2 cellular contexts compared by ENCODE assay signal in the genomic region with DNA sequence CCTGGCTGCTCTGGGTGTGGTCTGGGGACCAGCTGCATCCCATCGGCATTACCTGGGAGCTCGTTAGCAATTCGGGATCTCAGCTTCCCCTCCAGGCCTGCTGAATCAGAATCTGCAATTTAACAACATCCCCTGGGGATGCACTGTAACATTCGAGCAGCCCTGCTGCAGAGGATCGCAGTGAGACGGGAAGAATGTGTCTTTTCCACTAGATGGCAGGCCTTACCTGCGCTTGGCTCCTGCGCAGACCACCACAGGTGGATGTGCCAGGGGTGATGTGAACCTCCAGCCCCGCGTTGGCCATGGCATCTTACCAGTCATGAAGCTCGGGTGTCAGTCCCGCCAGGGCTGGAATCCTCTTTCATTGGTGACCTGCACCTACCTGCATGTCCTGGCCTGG.
A peak's percentile ranks its signal among the peaks of the same experiment; 100 is the strongest.
TF ChIP-seq lines count a peak whose summit lies in the region.

No MANE protein-coding gene starts in this region.

TF ChIP-seq in WTC11, 78 proteins besides CTCF, POLR2A, EP300 and RAD21 (continued from another document):
- TF ChIP-seq ARID4B (CRISPR knock-in tag; IDR thresholded peaks at IDR 0.05; ENCODE audit: borderline replicate concordance) (0 out of 2 replicates have a peak, but pooled peaks have one; percentile 17), TEAD1 (CRISPR knock-in tag; IDR thresholded peaks at IDR 0.05) (peak; percentile 69; the same call in 1 of the 2 replicates), ZNF532 (CRISPR knock-in tag; IDR thresholded peaks at IDR 0.05; ENCODE audit: borderline replicate concordance) (no peak), ATF2 (CRISPR knock-in tag; IDR thresholded peaks at IDR 0.05; ENCODE audit: borderline replicate concordance, low read depth) (no peak), TEAD4 (CRISPR knock-in tag; IDR thresholded peaks at IDR 0.05) (peak; percentile 34; the same call in 1 of the 2 replicates), SMAD4 (CRISPR knock-in tag; IDR thresholded peaks at IDR 0.05) (no peak), FOXK1 (CRISPR knock-in tag; IDR thresholded peaks at IDR 0.05) (0 out of 2 replicates have a peak, but pooled peaks have one; percentile 12), FOXP1 (CRISPR knock-in tag; IDR thresholded peaks at IDR 0.05; ENCODE audit: borderline replicate concordance) (no peak)
TF ChIP-seq in WTC11: peak in this region for 6.

TF ChIP-seq in liver, 16 proteins besides CTCF, POLR2A, EP300 and RAD21 (continued from another document):
- TF ChIP-seq, protein P1, sequence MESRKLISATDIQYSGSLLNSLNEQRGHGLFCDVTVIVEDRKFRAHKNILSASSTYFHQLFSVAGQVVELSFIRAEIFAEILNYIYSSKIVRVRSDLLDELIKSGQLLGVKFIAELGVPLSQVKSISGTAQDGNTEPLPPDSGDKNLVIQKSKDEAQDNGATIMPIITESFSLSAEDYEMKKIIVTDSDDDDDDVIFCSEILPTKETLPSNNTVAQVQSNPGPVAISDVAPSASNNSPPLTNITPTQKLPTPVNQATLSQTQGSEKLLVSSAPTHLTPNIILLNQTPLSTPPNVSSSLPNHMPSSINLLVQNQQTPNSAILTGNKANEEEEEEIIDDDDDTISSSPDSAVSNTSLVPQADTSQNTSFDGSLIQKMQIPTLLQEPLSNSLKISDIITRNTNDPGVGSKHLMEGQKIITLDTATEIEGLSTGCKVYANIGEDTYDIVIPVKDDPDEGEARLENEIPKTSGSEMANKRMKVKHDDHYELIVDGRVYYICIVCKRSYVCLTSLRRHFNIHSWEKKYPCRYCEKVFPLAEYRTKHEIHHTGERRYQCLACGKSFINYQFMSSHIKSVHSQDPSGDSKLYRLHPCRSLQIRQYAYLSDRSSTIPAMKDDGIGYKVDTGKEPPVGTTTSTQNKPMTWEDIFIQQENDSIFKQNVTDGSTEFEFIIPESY (IDR thresholded peaks at IDR 0.05), result no peak
- TF ChIP-seq YY1 (IDR thresholded peaks at IDR 0.05), result no peak
- TF ChIP-seq GABPA (IDR thresholded peaks at IDR 0.05 in 1 of 2, conservative IDR thresholded peaks at IDR 0.05 in 1 of 2), result no peak
